In the genomic region with DNA sequence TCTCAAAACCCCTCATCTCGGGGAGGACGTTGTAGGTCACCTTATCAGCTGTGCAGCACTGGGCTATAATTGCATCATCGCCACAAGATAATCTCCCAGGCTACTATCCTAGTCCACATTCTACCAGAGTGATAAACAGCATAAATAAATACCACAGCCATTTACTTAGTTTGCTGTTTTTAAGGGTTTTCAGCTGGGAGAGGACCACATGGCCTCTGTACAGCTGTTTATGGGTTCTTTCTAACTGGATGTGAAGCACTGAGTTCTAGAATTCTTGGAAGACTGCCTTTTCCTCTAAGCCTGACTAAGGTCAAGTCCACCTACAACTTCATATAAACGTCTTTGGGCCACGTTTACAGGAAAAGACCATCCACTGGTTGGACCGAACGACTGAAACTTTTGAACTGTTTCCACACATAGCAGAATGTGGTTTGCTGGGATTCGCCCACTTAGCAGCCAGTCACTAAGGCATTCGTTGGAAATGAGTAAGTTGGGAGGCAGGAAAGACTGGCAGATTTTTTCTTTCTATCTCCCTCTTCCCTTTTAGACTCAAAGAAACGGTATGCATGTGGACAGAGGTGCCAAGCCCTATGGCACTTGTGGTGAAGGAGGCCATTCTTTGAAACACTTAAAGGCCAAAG, we compare ENCODE assay signal across 20 cellular contexts.
DNase-seq lines count a peak whose midpoint lies in the region; ATAC-seq and TF ChIP-seq lines count a peak whose summit lies in the region.
"Had no signal": no experiment of that assay in that cellular context is flagged by ENCODE, and none has a peak within 500 bp of the region (broad histone marks: within the 10 kb centered on the region; RNA-seq: fewer than 3 reads in every experiment).

No MANE protein-coding gene starts in this region.

- H3K9me3 ChIP-seq in adrenal gland (replicated peaks in 1 of 3): no peaks in the 10 kb centered on the region
- H3K9me3 ChIP-seq in right cardiac atrium (ENCODE audit: control insufficient read depth, low read length): no peaks in the 10 kb centered on the region
- no peaks in the 10 kb centered on the region for H3K9me3 ChIP-seq in esophagus squamous epithelium
- H3K9me3 ChIP-seq: gastrocnemius medialis, mucosa of descending colon, SJSA1 had no signal

- H3K27me3 ChIP-seq in adrenal gland: no peaks in the 10 kb centered on the region
- no peaks in the 10 kb centered on the region for H3K27me3 ChIP-seq in right cardiac atrium (ENCODE audit: control insufficient read depth, insufficient read depth)
- H3K27me3 ChIP-seq in esophagus squamous epithelium: no peaks in the 10 kb centered on the region
- H3K27me3 ChIP-seq: gastrocnemius medialis, SJSA1 had no signal

- intact Hi-C loops in adrenal gland (cut with DNase I) (no loop called here), right cardiac atrium (cut with DNase I) (no loop called here), posterior vena cava (cut with DNase I) (no loop called here), esophagus squamous epithelium (cut with DNase I) (no loop called here)

- 27 to 42% (median 38%) methylated on average over 10 of the region's 10 CpGs for WGBS in adrenal gland, 4 donors
- WGBS in right cardiac atrium: 16% methylated on average over 10 of the region's 10 CpGs
- 56 to 60% methylated on average over 9 to 10 of the region's 10 CpGs for WGBS in esophagus squamous epithelium, 2 donors

- ATAC-seq in right cardiac atrium (peak; percentile 96), HG03469 (IDR thresholded peaks at IDR 0.05; ENCODE audit: unreplicated experiment) (no peak)
- ATAC-seq: gastrocnemius medialis; mucosa of descending colon; stimulated activated effector memory CD8-positive, alpha-beta T cell treated with anti-CD3 and anti-CD28 coated beads, Interleukin-12 subunit alpha, Interleukin-12 subunit beta, amount 100 ng/mL, for 72 hours had no signal

- peak; percentile 7 for DNase-seq in GM03348 (ENCODE audit: low spot score)
- DNase-seq in adrenal gland: peak; percentile 34 to 80 (median 71)
- DNase-seq in right cardiac atrium: peak; percentile 33 to 67 (median 45)
- DNase-seq in posterior vena cava (ENCODE audit: low spot score): peak; percentile 50
- no peak for DNase-seq in GM10248 (ENCODE audit: extremely low spot score)
- no peak for DNase-seq in NCI-H1105 (lab: John Stamatoyannopoulos, UW)
- no peak for DNase-seq in esophagus squamous epithelium (lab: John Stamatoyannopoulos, UW)
- DNase-seq: activated CD4-positive, alpha-beta T cell treated with anti-CD3 and anti-CD28 coated beads, Interleukin-2, amount 50 U/mL, for 4 hours; activated naive CD8-positive, alpha-beta T cell treated with anti-CD3 and anti-CD28 coated beads for 36 hours; activated T-cell treated with anti-CD3 and anti-CD28 coated beads, Interleukin-2, amount 50 U/mL, for 1 hour; endodermal cell; gastrocnemius medialis; HFFc6; mucosa of descending colon; NCI-H1417; NCI-H446 had no signal

- peak overlapping the region; percentile 35 to 85 (median 84) for H3K27ac ChIP-seq in adrenal gland
- peak overlapping the region; percentile 44 for H3K27ac ChIP-seq in right cardiac atrium (ENCODE audit: low read length)
- no peak overlapping the region for H3K27ac ChIP-seq in esophagus squamous epithelium
- H3K27ac ChIP-seq: gastrocnemius medialis, KMS-11, SJSA1 had no signal

- TF ChIP-seq POLR2A in adrenal gland (IDR thresholded peaks at IDR 0.05) (no peak), esophagus squamous epithelium (IDR thresholded peaks at IDR 0.05) (no peak)

- H3K4me1 ChIP-seq in adrenal gland (replicated peaks in 1 of 2) (peaks cover 15 to 23% of the 10 kb centered on the region in 2 donors), right cardiac atrium (ENCODE audit: control insufficient read depth, insufficient read depth, low read length) (peaks cover 1% of the 10 kb centered on the region), esophagus squamous epithelium (no peaks in the 10 kb centered on the region)
- H3K4me1 ChIP-seq: gastrocnemius medialis, SJSA1 had no signal

- H3K4me3 ChIP-seq in adrenal gland (peak overlapping the region in 1 of 4 donors; percentile 25), right cardiac atrium (ENCODE audit: low read length) (no peak overlapping the region), esophagus squamous epithelium (no peak overlapping the region)
- H3K4me3 ChIP-seq: gastrocnemius medialis, mucosa of descending colon, SJSA1 had no signal

- TF ChIP-seq CTCF in adrenal gland (IDR thresholded peaks at IDR 0.05) (no peak), GM10248 (IDR thresholded peaks at IDR 0.05; ENCODE audit: control extremely low read depth, extremely low read depth, low read depth, missing control alignments) (no peak), esophagus squamous epithelium (IDR thresholded peaks at IDR 0.05) (no peak)

- CTCF ChIA-PET in GM10248 (lab: Yijun Ruan, JAX): no interaction called here

- POLR2A ChIA-PET in GM10248 (lab: Yijun Ruan, JAX): no interaction called here

- H3K36me3 ChIP-seq in adrenal gland (replicated peaks in 1 of 2): no peaks in the 10 kb centered on the region
- H3K36me3 ChIP-seq in esophagus squamous epithelium: no peaks in the 10 kb centered on the region
- H3K36me3 ChIP-seq: gastrocnemius medialis, SJSA1 had no signal

Comparison
In these comparisons a context has a peak if more than half of its experiments do, and no peak if none do; other contexts are left out.
1. DNase-seq: peak in GM03348 (single experiment), adrenal gland (7 of 7), right cardiac atrium (3 of 3) and posterior vena cava (single experiment); none in GM10248 (single experiment), NCI-H1105 (single experiment) and esophagus squamous epithelium (single experiment).
2. H3K27ac ChIP-seq: peak in adrenal gland (5 of 5) and right cardiac atrium (single experiment); none in esophagus squamous epithelium (0 of 4).